Comparison of ENCODE assay signal across 8 cellular contexts in genomic region chr3:194204036-194204792, GRCh38.
DNase-seq lines count a peak whose midpoint lies in the region; ATAC-seq and TF ChIP-seq lines count a peak whose summit lies in the region.

No MANE protein-coding gene starts in this region.

- CTCF ChIA-PET in RWPE1 (lab: Yijun Ruan, JAX) = interaction anchor here (0.6 to 1.7 kb wide), 4 partner anchors 35 to 666 kb away, joined by 3 to 5 read pairs (median 4); no protein-coding TSS in a partner anchor

- DNase-seq in RWPE1 (ENCODE audit: low spot score) (peak; percentile 33), erythroblast (lab: John Stamatoyannopoulos, UW) (peak; percentile 40 to 45), retinal pigment epithelial cell (ENCODE audit: low read depth) (no peak), cortex of kidney (lab: John Stamatoyannopoulos, UW) (no peak), epidermal melanocyte (ENCODE audit: insufficient read length, low spot score) (no peak), SIG-M5 treated with dmso at 0.1 percent for 504 hours (lab: John Stamatoyannopoulos, UW; ENCODE audit: unreplicated experiment) (no peak)

- peak overlapping the region; percentile 49 for H3K4me3 ChIP-seq in retinal pigment epithelial cell (ENCODE audit: low read length)

- POLR2A ChIA-PET in RWPE1 (lab: Yijun Ruan, JAX; ENCODE audit: low non-redundant PET) = interaction anchor here (0.5 kb wide), 1 partner anchor 31 kb away, joined by 3 read pairs; no protein-coding TSS in a partner anchor

- TF ChIP-seq CTCF in 22Rv1 (IDR thresholded peaks at IDR 0.05) = peak; percentile 14; the same call in 1 of the 2 replicates
- TF ChIP-seq CTCF in RWPE1 (conservative IDR thresholded peaks at IDR 0.05; ENCODE audit: low read depth) = peak; percentile 13; the same call in 1 of the 2 replicates
- TF ChIP-seq CTCF in retinal pigment epithelial cell (conservative IDR thresholded peaks at IDR 0.05; ENCODE audit: low read depth, low read length) = no peak

- peak; percentile 34 for ATAC-seq in GM19023 (IDR thresholded peaks at IDR 0.05; ENCODE audit: unreplicated experiment)

- H3K27ac ChIP-seq in 22Rv1 (no peak overlapping the region), RWPE1 (peak overlapping the region; percentile 75)

- TF ChIP-seq POLR2A in erythroblast (IDR thresholded peaks at IDR 0.05; ENCODE audit: low read length) = no peak

Comparison
In these comparisons a context has a peak if more than half of its experiments do, and no peak if none do; other contexts are left out.
1. DNase-seq: peak in RWPE1 (single experiment) and erythroblast (2 of 2); none in retinal pigment epithelial cell (single experiment), cortex of kidney (single experiment), epidermal melanocyte (single experiment) and SIG-M5 treated with dmso at 0.1 percent for 504 hours (single experiment).